24 cellular contexts compared by ENCODE assay signal in the genomic region with DNA sequence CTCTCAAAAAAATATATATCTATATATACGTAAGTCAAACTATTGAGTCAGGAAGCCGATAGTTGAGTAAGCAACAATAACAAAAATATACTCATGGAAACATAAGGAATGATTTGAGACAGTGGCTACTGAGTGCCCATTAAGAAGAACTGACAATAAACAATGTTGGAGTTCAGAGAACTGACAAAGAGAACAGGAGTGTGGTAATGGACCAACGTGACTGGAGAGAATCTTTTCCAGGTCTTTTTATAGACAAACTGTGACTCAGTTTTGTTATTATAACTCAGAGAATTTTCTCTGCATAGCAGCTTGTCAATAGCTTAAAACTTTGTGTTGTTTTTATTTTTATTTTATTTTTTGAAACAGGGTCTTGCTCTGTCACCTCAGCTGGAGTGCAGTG. TPM values are rescaled to one million over a fixed set of nuclear protein-coding genes. Genes with fewer than 3 reads are reported as not detected.
A peak's percentile ranks its signal among the peaks of the same experiment; 100 is the strongest.
DNase-seq lines count a peak whose midpoint lies in the region; TF ChIP-seq lines count a peak whose summit lies in the region.
"Had no signal": no experiment of that assay in that cellular context is flagged by ENCODE, and none has a peak within 500 bp of the region (broad histone marks: within the 10 kb centered on the region; RNA-seq: fewer than 3 reads in every experiment).

No MANE protein-coding gene starts in this region.

- no peaks in the 10 kb centered on the region for H3K79me2 ChIP-seq in GM23248 (ENCODE audit: insufficient read depth)

- 68 to 70% methylated on average over 3 of the region's 3 CpGs for WGBS in GM23248 (ENCODE audit: low coverage in 1 of 2, low lambda C conversion rate in 2 of 2, missing lambda C conversion rate in 2 of 2), 2 experiments
- 83% methylated on average over 3 of the region's 3 CpGs for WGBS in mesenchymal stem cell
- WGBS in testis, 2 donors, result 74 to 83% methylated on average over 3 of the region's 3 CpGs
- WGBS in prostate gland, result 67% methylated on average over 3 of the region's 3 CpGs

- H2BK15ac ChIP-seq in mesenchymal stem cell (ENCODE audit: low read depth, poor library complexity, severe bottlenecking), result no peak overlapping the region

- H2AK5ac ChIP-seq in mesenchymal stem cell (ENCODE audit: low read length, severe bottlenecking), result no peak overlapping the region

- H3K18ac ChIP-seq in mesenchymal stem cell (ENCODE audit: low read depth in 1 of 2, low read length in 2 of 2), result no peak overlapping the region

- H2AFZ ChIP-seq in GM23248 (no peak overlapping the region), mesenchymal stem cell (ENCODE audit: low read depth, low read length) (no peak overlapping the region)
- H2AFZ ChIP-seq: GM23338 had no signal

- H3K14ac ChIP-seq in mesenchymal stem cell (ENCODE audit: low read length in 2 of 2), result no peak overlapping the region

- TF ChIP-seq POLR2A in testis (IDR thresholded peaks at IDR 0.05) (no peak), prostate gland (IDR thresholded peaks at IDR 0.05) (no peak)

- no peak overlapping the region for H2BK12ac ChIP-seq in mesenchymal stem cell (ENCODE audit: low read length in 2 of 2)

- H3K4me2 ChIP-seq in GM23248 (ENCODE audit: unreplicated experiment) (no peak overlapping the region), mesenchymal stem cell (ENCODE audit: low read length, poor library complexity, severe bottlenecking) (no peak overlapping the region)
- H3K4me2 ChIP-seq: BLaER1, GM23338 had no signal

- no peaks in the 10 kb centered on the region for H3K27me3 ChIP-seq in GM23248 (replicated peaks; ENCODE audit: insufficient read depth)
- no peaks in the 10 kb centered on the region for H3K27me3 ChIP-seq in mesenchymal stem cell (ENCODE audit: control insufficient read depth in 1 of 2, insufficient read depth in 1 of 2, low read length in 2 of 2)
- H3K27me3 ChIP-seq in testis, result no peaks in the 10 kb centered on the region
- no peaks in the 10 kb centered on the region for H3K27me3 ChIP-seq in prostate gland (replicated peaks; ENCODE audit: insufficient read depth)
- H3K27me3 ChIP-seq: BLaER1 had no signal

- intact Hi-C loops in testis (cut with DNase I; ENCODE audit: low total_unique reads) (loop anchor here (10.0 kb wide), 2 partner anchors 47 to 63 kb away; no protein-coding TSS in a partner anchor), prostate gland (cut with DNase I) (loop anchor here (10.0 kb wide), 1 partner anchor 63 kb away; no protein-coding TSS in a partner anchor), posterior cingulate gyrus (cut with DNase I) (no loop called here)

- H3K23ac ChIP-seq in mesenchymal stem cell (ENCODE audit: low read length in 2 of 2), result no peak overlapping the region

- H2BK120ac ChIP-seq in mesenchymal stem cell (ENCODE audit: low read depth, low read length), result no peak overlapping the region

- no peaks in the 10 kb centered on the region for H3K9me2 ChIP-seq in GM23248 (ENCODE audit: insufficient read depth)

- H4K91ac ChIP-seq in mesenchymal stem cell (ENCODE audit: low read length), result no peak overlapping the region

- DNase-seq in AG10803 (ENCODE audit: low read depth) (peak; percentile 14), GM23248 (peak; percentile 19), fibroblast of gingiva (ENCODE audit: low read depth) (peak; percentile 27), mesenchymal stem cell (peak; percentile 49), testis (no peak), prostate gland (ENCODE audit: low spot score) (no peak), posterior cingulate gyrus (no peak)
- DNase-seq: CD4-positive, alpha-beta T cell; COR-L47; DMS79; KG1; MV-4-11; NCI-H1105 treated with DMSO at 0.1 percent for 48 hours; NCI-H187; NCI-H446 treated with DMSO at 0.1 percent for 48 hours; NCI-H526 treated with DMSO at 0.1 percent for 48 hours; PC-3; RPMI8226; SHP77 had no signal

- H3K4ac ChIP-seq in mesenchymal stem cell (ENCODE audit: low read depth in 1 of 2, low read length in 2 of 2), result no peak overlapping the region

- no peak overlapping the region for H3K27ac ChIP-seq in GM23248
- no peak overlapping the region for H3K27ac ChIP-seq in mesenchymal stem cell (ENCODE audit: low read length, poor library complexity, severe bottlenecking)
- no peak overlapping the region for H3K27ac ChIP-seq in testis
- no peak overlapping the region for H3K27ac ChIP-seq in prostate gland
- H3K27ac ChIP-seq: BLaER1 had no signal

- no peak overlapping the region for H2BK5ac ChIP-seq in mesenchymal stem cell (ENCODE audit: low read depth, low read length, poor library complexity, severe bottlenecking)

- H3K4me3 ChIP-seq in AG10803 (ENCODE audit: low read length), result no peak overlapping the region
- H3K4me3 ChIP-seq in GM23248, result no peak overlapping the region
- no peak overlapping the region for H3K4me3 ChIP-seq in mesenchymal stem cell (ENCODE audit: insufficient read depth in 1 of 2, low read depth in 1 of 2, low read length in 2 of 2)
- H3K4me3 ChIP-seq in testis, result no peak overlapping the region
- no peak overlapping the region for H3K4me3 ChIP-seq in prostate gland
- H3K4me3 ChIP-seq: BLaER1, GM12878, GM23338, HAP-1 had no signal

- no peaks in the 10 kb centered on the region for H4K20me1 ChIP-seq in GM23248 (ENCODE audit: insufficient read depth)
- H4K20me1 ChIP-seq: BLaER1 had no signal

- no peak overlapping the region for H4K8ac ChIP-seq in mesenchymal stem cell (ENCODE audit: low read length)

- H3K36me3 ChIP-seq in GM23248 (ENCODE audit: low read depth) (no peaks in the 10 kb centered on the region), mesenchymal stem cell (ENCODE audit: control insufficient read depth in 1 of 2, insufficient read depth in 2 of 2, low read depth in 1 of 2, low read length in 2 of 2) (no peaks in the 10 kb centered on the region), testis (ENCODE audit: low read depth, missing control alignments) (no peaks in the 10 kb centered on the region), prostate gland (no peaks in the 10 kb centered on the region)
- H3K36me3 ChIP-seq: BLaER1, HAP-1 had no signal

- TF ChIP-seq CTCF in AG10803 (conservative IDR thresholded peaks at IDR 0.05; ENCODE audit: low read length) (no peak), testis (IDR thresholded peaks at IDR 0.05) (no peak), prostate gland (IDR thresholded peaks at IDR 0.05) (no peak)

- H3F3A ChIP-seq in GM23248 (ENCODE audit: insufficient read depth), result peaks cover 8% of the 10 kb centered on the region; the same call in 1 of the 2 replicates

- no peaks in the 10 kb centered on the region for H3K9me3 ChIP-seq in GM23248 (ENCODE audit: low read depth)
- no peaks in the 10 kb centered on the region for H3K9me3 ChIP-seq in mesenchymal stem cell (ENCODE audit: control insufficient read depth, low read length)
- H3K9me3 ChIP-seq in testis, result no peaks in the 10 kb centered on the region
- H3K9me3 ChIP-seq in prostate gland, result no peaks in the 10 kb centered on the region
- H3K9me3 ChIP-seq: BLaER1, HAP-1 had no signal

- in situ Hi-C loops in GM23248 (cut with MboI), result no loop called here

- no peaks in the 10 kb centered on the region for H3K79me1 ChIP-seq in mesenchymal stem cell (replicated peaks; ENCODE audit: low read length, poor library complexity, severe bottlenecking)

- H3K4me1 ChIP-seq in GM23248 (ENCODE audit: insufficient read depth) (peaks cover 10% of the 10 kb centered on the region; the same call in 1 of the 2 replicates), mesenchymal stem cell (ENCODE audit: control insufficient read depth, insufficient read depth, low read depth, low read length) (peaks cover 3% of the 10 kb centered on the region), testis (no peaks in the 10 kb centered on the region), prostate gland (replicated peaks) (no peaks in the 10 kb centered on the region)

- H3K9ac ChIP-seq in GM23248 (no peak overlapping the region), mesenchymal stem cell (ENCODE audit: low read length) (no peak overlapping the region)
- H3K9ac ChIP-seq: BLaER1 had no signal

RNA-seq across cellular contexts. Expression of a gene that starts 4.6 kb away (rescaled TPM):
- total RNA-seq in GM23248 (2014; rRNA removed; shearing (Covaris generic)), result 8.6 and 10.8 TPM in 2 replicates
- 7.6 and 8.8 TPM in 2 replicates for polyA plus RNA-seq in GM23248 (2016; fragmentation: Nextera tagmentation; extraction: Ambion mirVana)
- polyA plus RNA-seq in mesenchymal stem cell (2013, experiment 1 of 2), result 10.1 TPM
- 10.3 TPM for polyA plus RNA-seq in mesenchymal stem cell (2013, experiment 2 of 2)
- 1 to 10 TPM; 8.5 to 9.1 TPM for total RNA-seq in testis
- 11.8 TPM for polyA plus RNA-seq in testis (ENCODE audit: insufficient read depth, low read depth, low replicate concordance)
- total RNA-seq in prostate gland, result 10 to 100 TPM in 1 of 2 donors, 1 to 10 TPM in 1; 5.6 to 22.3 TPM
- total RNA-seq: HT1080 had no signal

RNA-seq across cellular contexts. Expression of a gene that starts 58.6 kb away (rescaled TPM):
- 34.9 and 42.6 TPM in 2 replicates for total RNA-seq in GM23248 (2014; rRNA removed; shearing (Covaris generic))
- polyA plus RNA-seq in GM23248 (2016; fragmentation: Nextera tagmentation; extraction: Ambion mirVana) (31.3 and 32.6 TPM in 2 replicates), testis (ENCODE audit: insufficient read depth, low read depth, low replicate concordance) (107 TPM)
- polyA plus RNA-seq in mesenchymal stem cell (2013, experiment 1 of 2), result 23.5 TPM
- polyA plus RNA-seq in mesenchymal stem cell (2013, experiment 2 of 2), result 24.4 TPM
- total RNA-seq in testis (10 to 100 TPM; 82.0 to 85.1 TPM), prostate gland (10 to 100 TPM; 36.1 to 63.6 TPM)

Comparison
In these comparisons a context has a peak if more than half of its experiments do, and no peak if none do; other contexts are left out.
1. DNase-seq: peak in AG10803 (single experiment), GM23248 (single experiment), fibroblast of gingiva (single experiment) and mesenchymal stem cell (single experiment); none in testis (single experiment), prostate gland (single experiment) and posterior cingulate gyrus (0 of 10).